Comparison of ENCODE assay signal across 9 cellular contexts in the genomic region with DNA sequence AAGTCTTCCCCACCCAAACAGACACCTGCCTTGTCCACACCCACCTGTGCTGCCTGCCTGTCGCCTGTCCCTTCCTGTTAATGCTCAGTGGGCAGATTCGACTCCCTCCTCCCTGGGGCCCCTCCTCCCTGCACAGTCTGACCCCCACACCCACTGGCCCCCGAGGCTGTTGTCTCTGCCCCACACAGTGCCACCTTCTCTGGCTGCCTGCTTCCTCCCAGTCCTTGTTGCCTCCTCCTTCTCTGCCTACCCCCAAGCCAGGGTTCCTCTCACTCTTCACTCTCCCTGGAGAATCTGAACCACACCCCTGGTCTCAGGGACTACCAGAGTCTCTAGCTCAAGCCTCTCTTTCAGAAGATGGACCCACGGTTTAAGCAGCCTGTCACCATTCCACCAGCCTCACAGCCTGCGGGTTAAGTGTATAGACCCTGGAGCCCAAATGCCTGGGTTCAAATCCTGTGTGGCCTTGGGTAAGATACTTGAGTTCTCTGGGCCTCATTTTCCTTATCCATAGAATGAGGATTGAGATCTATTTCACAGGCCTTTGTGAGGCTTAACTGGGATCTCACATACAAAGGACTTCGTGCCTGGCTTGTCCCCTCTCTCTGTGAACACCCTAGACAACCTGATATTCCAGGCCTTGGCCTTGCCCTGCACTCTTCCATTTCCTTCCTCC. TPM values are rescaled to one million over a fixed set of nuclear protein-coding genes. Genes with fewer than 3 reads are reported as not detected.
DNase-seq lines count a peak whose midpoint lies in the region; ATAC-seq and TF ChIP-seq lines count a peak whose summit lies in the region.
"Had no signal": no experiment of that assay in that cellular context is flagged by ENCODE, and none has a peak within 500 bp of the region (broad histone marks: within the 10 kb centered on the region; RNA-seq: fewer than 3 reads in every experiment).

No MANE protein-coding gene starts in this region.

- 88% methylated on average over 4 of the region's 6 CpGs; no CpG with 5 or more reads in 1 of the 2 experiments for WGBS in IMR-90 (ENCODE audit: extremely low coverage in 2 of 2, insufficient read length in 1 of 2), 2 experiments
- WGBS in mesendoderm (ENCODE audit: extremely low coverage, insufficient coverage, low lambda C conversion rate) = no CpG with 5 or more reads among the region's 6 CpGs

- TF ChIP-seq CTCF in IMR-90 (conservative IDR thresholded peaks at IDR 0.05; ENCODE audit: low read depth, low read length) (no peak), coronary artery (IDR thresholded peaks at IDR 0.05) (no peak), tibial artery (IDR thresholded peaks at IDR 0.05) (no peak)

- H2BK15ac ChIP-seq in IMR-90 (ENCODE audit: low read depth, low read length) (no peak overlapping the region), mesendoderm (replicated peaks; ENCODE audit: low read depth) (no peak overlapping the region)

- H3K9ac ChIP-seq in IMR-90 (ENCODE audit: low read depth, low read length) = no peak overlapping the region
- H3K9ac ChIP-seq in mesendoderm (ENCODE audit: low read length) = no peak overlapping the region

- no peak for TF ChIP-seq POLR2A in IMR-90 (IDR thresholded peaks at IDR 0.05; ENCODE audit: low read depth, low read length)

- H3K79me2 ChIP-seq in mesendoderm (ENCODE audit: control insufficient read depth, insufficient read depth, low read length) = no peaks in the 10 kb centered on the region

- peaks cover 18% of the 10 kb centered on the region; the same call in 1 of the 2 replicates for H3K9me1 ChIP-seq in IMR-90 (ENCODE audit: insufficient read depth, low read length)

- H3K56ac ChIP-seq in IMR-90 (ENCODE audit: extremely low read depth, insufficient read depth, low read length) (no peak overlapping the region), mesendoderm (ENCODE audit: low read length) (peak overlapping the region; percentile 22)

- peak overlapping the region; percentile 91; the same call in 1 of the 2 replicates for H3K4ac ChIP-seq in IMR-90 (ENCODE audit: low read depth, low read length)
- H3K4ac ChIP-seq in mesendoderm (ENCODE audit: low read depth, low read length) = no peak overlapping the region

- CTCF ChIA-PET in IMR-90 (lab: Yijun Ruan, JAX) = interaction anchor here (0.8 to 1.6 kb wide), 2 partner anchors 10 to 15 kb away, joined by 4 to 7 read pairs; no protein-coding TSS in a partner anchor

- no peak overlapping the region for H3K4me2 ChIP-seq in IMR-90 (ENCODE audit: low read depth, low read length)
- H3K4me2 ChIP-seq in mesendoderm (ENCODE audit: low read length) = no peak overlapping the region

- DNase-seq in IMR-90 = no peak
- no peak for DNase-seq in coronary artery (ENCODE audit: low spot score)
- DNase-seq in mesendoderm = no peak
- no peak for DNase-seq in tibial artery
- no peak for DNase-seq in head of caudate nucleus

- H3K14ac ChIP-seq in IMR-90 (replicated peaks; ENCODE audit: low read depth, low read length) = no peak overlapping the region

- H2AK5ac ChIP-seq in IMR-90 (ENCODE audit: low read depth, low read length) (peak overlapping the region; percentile 80), mesendoderm (ENCODE audit: low read length) (no peak overlapping the region)

- intact Hi-C loops in IMR-90 (cut with micrococcal nuclease) = loop anchor here (5.0 kb wide), 2 partner anchors 63 to 158 kb away; no protein-coding TSS in a partner anchor
- intact Hi-C loops in tibial artery (cut with DNase I; ENCODE audit: low total_unique reads) = loop anchor here (5.0 kb wide), 1 partner anchor 68 kb away; no protein-coding TSS in a partner anchor
- intact Hi-C loops in head of caudate nucleus (cut with DNase I) = no loop called here

- in situ Hi-C loops in IMR-90 (cut with MboI; ENCODE audit: low sequenced_read_pairs) = no loop called here

- H4K8ac ChIP-seq in IMR-90 (ENCODE audit: low read depth in 2 of 2, low read length in 2 of 2) = no peak overlapping the region
- no peak overlapping the region for H4K8ac ChIP-seq in mesendoderm (ENCODE audit: low read depth, low read length)

- TF ChIP-seq RAD21 in IMR-90 (IDR thresholded peaks at IDR 0.05; ENCODE audit: low read length) = no peak

- H2BK20ac ChIP-seq in IMR-90 (ENCODE audit: low read depth, low read length) = no peak overlapping the region

- H2BK5ac ChIP-seq in IMR-90 (ENCODE audit: low read depth, low read length, poor library complexity, severe bottlenecking) (no peak overlapping the region), mesendoderm (ENCODE audit: low read length) (no peak overlapping the region)

- POLR2A ChIA-PET in IMR-90 (lab: Charles Lee; ENCODE audit: unreplicated experiment) = no interaction called here

- H4K5ac ChIP-seq in IMR-90 (ENCODE audit: low read depth, low read length) = no peak overlapping the region
- no peak overlapping the region for H4K5ac ChIP-seq in mesendoderm (ENCODE audit: low read length)

- peak overlapping the region; percentile 84 for H2AK9ac ChIP-seq in IMR-90 (replicated peaks; ENCODE audit: low read depth, low read length, poor library complexity)

- H2BK120ac ChIP-seq in IMR-90 (ENCODE audit: low read depth, low read length) (0 out of 2 replicates have a peak overlapping the region, but pooled peaks have one; percentile 81), mesendoderm (ENCODE audit: low read depth, low read length) (no peak overlapping the region)

- H4K91ac ChIP-seq in IMR-90 (ENCODE audit: insufficient read depth, low read depth, low read length) = no peak overlapping the region

- no TSS peak for BruUV-seq in IMR-90 (replicated peaks; lab: Mats Ljungman, UMichigan)

- peaks cover 7% of the 10 kb centered on the region for H4K20me1 ChIP-seq in IMR-90 (ENCODE audit: insufficient read depth, low read length)

- dilution Hi-C loops in IMR-90 (cut with HindIII; ENCODE audit: low sequenced_read_pairs, unreplicated experiment) = no loop called here

- H3K4me1 ChIP-seq in IMR-90 (ENCODE audit: control insufficient read depth, insufficient read depth, low read length) (peaks cover 27% of the 10 kb centered on the region), mesendoderm (ENCODE audit: control insufficient read depth, low read depth, low read length) (no peaks in the 10 kb centered on the region), tibial artery (peaks cover 0 to 72% (median 58%) of the 10 kb centered on the region in 4 donors)

- H3K27me3 ChIP-seq in IMR-90 (ENCODE audit: control insufficient read depth, insufficient read depth, low read length) (peaks cover 5% of the 10 kb centered on the region), mesendoderm (ENCODE audit: insufficient read depth, low read length, poor library complexity) (no peaks in the 10 kb centered on the region), tibial artery (no peaks in the 10 kb centered on the region)

- H3K23ac ChIP-seq in IMR-90 (ENCODE audit: low read depth, low read length) (no peak overlapping the region), mesendoderm (ENCODE audit: low read length) (no peak overlapping the region)

- H3K79me1 ChIP-seq in IMR-90 (ENCODE audit: low read depth in 1 of 2, low read length in 2 of 2) (peaks cover 6 to 25% of the 10 kb centered on the region in 2 experiments), mesendoderm (ENCODE audit: low read length) (no peaks in the 10 kb centered on the region)

- ATAC-seq in IMR-90 (ENCODE audit: low read depth) (no peak), HG03097 (IDR thresholded peaks at IDR 0.05; ENCODE audit: low FRiP score, unreplicated experiment) (no peak), HG02840 (IDR thresholded peaks at IDR 0.05; ENCODE audit: low FRiP score, unreplicated experiment) (no peak)

- H3K36me3 ChIP-seq in IMR-90 (ENCODE audit: control insufficient read depth, insufficient read depth, low read length) (no peaks in the 10 kb centered on the region), mesendoderm (ENCODE audit: control insufficient read depth, insufficient read depth, low read length) (no peaks in the 10 kb centered on the region), tibial artery (no peaks in the 10 kb centered on the region)
- H3K36me3 ChIP-seq: prostate gland had no signal

- H3K18ac ChIP-seq in IMR-90 (ENCODE audit: low read depth, low read length) = no peak overlapping the region
- no peak overlapping the region for H3K18ac ChIP-seq in mesendoderm (ENCODE audit: low read length)

- H3K9me3 ChIP-seq in IMR-90 (ENCODE audit: control insufficient read depth, insufficient read depth, low read length) (no peaks in the 10 kb centered on the region), tibial artery (no peaks in the 10 kb centered on the region)
- H3K9me3 ChIP-seq: prostate gland had no signal

- H3K4me3 ChIP-seq in IMR-90 (ENCODE audit: insufficient read depth, low read depth, low read length) (no peak overlapping the region), coronary artery (no peak overlapping the region), mesendoderm (ENCODE audit: low read length) (no peak overlapping the region), tibial artery (no peak overlapping the region)
- H3K4me3 ChIP-seq: prostate gland had no signal

- H2AFZ ChIP-seq in IMR-90 (replicated peaks; ENCODE audit: low read length, poor library complexity) = peak overlapping the region; percentile 89

- H3K27ac ChIP-seq in IMR-90 (ENCODE audit: insufficient read depth, low read length) (no peak overlapping the region), coronary artery (peak overlapping the region; percentile 46 to 84), mesendoderm (ENCODE audit: low read depth, low read length) (no peak overlapping the region), tibial artery (peak overlapping the region; percentile 83 to 91)
- H3K27ac ChIP-seq: prostate gland had no signal

TF ChIP-seq in IMR-90, 13 proteins besides CTCF, POLR2A, EP300 and RAD21:
- no peak for TF ChIP-seq CEBPB (IDR thresholded peaks at IDR 0.05; ENCODE audit: low read depth, low read length)

RNA-seq across cellular contexts. Expression of a gene that starts 3.8 kb away (rescaled TPM):
- total RNA-seq in IMR-90 (2012; rRNA removed) = 9.3 and 17.8 TPM in 2 replicates
- 42.7 and 43.3 TPM in 2 replicates for polyA plus RNA-seq in IMR-90 (2012; rRNA removed)
- 30.0 and 40.5 TPM in 2 replicates for polyA plus RNA-seq in IMR-90 (2012; cell fraction: cytosol; rRNA removed)
- 56.1 and 68.3 TPM in 2 replicates for polyA plus RNA-seq in IMR-90 (2012; cell fraction: nucleus; rRNA removed; ENCODE audit: low replicate concordance)
- polyA plus RNA-seq in mesendoderm (2013, experiment 1 of 2) = 32.5 TPM
- polyA plus RNA-seq in mesendoderm (2013, experiment 2 of 2) = 31.7 TPM
- polyA plus RNA-seq: naive thymus-derived CD4-positive, alpha-beta T cell had no signal

Comparison
In these comparisons a context has a peak if more than half of its experiments do, and no peak if none do; other contexts are left out.
1. H3K27ac ChIP-seq: peak in coronary artery (2 of 2) and tibial artery (2 of 2); none in IMR-90 (single experiment) and mesendoderm (single experiment).